1 cellular context compared by ENCODE assay signal in genomic region chr12:106110626-106111300, GRCh38.
TF ChIP-seq lines count a peak whose summit lies in the region.

No MANE protein-coding gene starts in this region.

TF ChIP-seq in HEK293, 187 proteins besides CTCF, POLR2A, EP300 and RAD21 (continued from another document):
- TF ChIP-seq TSHZ1 (tag by site-specific recombination; IDR thresholded peaks at IDR 0.05; ENCODE audit: borderline replicate concordance): no peak
- no peak for TF ChIP-seq ZNF335 (tag by site-specific recombination; conservative IDR thresholded peaks at IDR 0.05)
- no peak for TF ChIP-seq ZSCAN30 (tag by site-specific recombination; IDR thresholded peaks at IDR 0.05)
